In the genomic region with DNA sequence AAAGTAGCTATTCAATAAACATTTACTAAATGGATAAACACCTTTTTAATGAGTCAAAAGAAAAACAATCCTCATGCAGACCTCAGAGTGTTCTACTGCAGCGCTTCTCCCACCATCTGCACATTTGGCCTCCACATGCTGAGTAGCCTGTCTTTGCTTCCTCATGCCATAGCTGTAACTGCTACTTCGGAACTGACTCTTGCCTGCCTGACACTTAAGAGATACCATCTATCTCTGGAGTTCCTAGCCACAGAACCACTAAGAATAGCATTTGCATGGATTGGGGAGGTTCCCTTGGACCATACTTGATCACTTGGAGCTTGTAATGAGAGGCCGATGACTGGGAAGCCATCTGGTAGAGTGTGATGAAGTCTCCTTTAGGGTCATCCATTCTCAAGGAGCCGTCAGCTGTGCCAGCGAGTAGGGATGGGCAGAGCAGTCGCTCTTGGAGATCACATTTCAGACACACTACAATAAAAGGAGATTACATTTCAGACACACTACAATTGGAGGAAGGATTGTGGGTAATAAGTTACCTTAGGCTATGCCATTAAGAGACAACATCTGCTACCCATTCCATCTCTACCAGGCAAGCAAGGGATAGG, we compare ENCODE assay signal across 1 cellular context.
TF ChIP-seq lines count a peak whose summit lies in the region.

No MANE protein-coding gene starts in this region.

TF ChIP-seq in WTC11, 78 proteins besides CTCF, POLR2A, EP300 and RAD21 (continued from another document):
- TF ChIP-seq, protein P1, sequence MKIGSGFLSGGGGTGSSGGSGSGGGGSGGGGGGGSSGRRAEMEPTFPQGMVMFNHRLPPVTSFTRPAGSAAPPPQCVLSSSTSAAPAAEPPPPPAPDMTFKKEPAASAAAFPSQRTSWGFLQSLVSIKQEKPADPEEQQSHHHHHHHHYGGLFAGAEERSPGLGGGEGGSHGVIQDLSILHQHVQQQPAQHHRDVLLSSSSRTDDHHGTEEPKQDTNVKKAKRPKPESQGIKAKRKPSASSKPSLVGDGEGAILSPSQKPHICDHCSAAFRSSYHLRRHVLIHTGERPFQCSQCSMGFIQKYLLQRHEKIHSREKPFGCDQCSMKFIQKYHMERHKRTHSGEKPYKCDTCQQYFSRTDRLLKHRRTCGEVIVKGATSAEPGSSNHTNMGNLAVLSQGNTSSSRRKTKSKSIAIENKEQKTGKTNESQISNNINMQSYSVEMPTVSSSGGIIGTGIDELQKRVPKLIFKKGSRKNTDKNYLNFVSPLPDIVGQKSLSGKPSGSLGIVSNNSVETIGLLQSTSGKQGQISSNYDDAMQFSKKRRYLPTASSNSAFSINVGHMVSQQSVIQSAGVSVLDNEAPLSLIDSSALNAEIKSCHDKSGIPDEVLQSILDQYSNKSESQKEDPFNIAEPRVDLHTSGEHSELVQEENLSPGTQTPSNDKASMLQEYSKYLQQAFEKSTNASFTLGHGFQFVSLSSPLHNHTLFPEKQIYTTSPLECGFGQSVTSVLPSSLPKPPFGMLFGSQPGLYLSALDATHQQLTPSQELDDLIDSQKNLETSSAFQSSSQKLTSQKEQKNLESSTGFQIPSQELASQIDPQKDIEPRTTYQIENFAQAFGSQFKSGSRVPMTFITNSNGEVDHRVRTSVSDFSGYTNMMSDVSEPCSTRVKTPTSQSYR (CRISPR knock-in tag; IDR thresholded peaks at IDR 0.05): no peak
- TF ChIP-seq OVOL2 (CRISPR knock-in tag; IDR thresholded peaks at IDR 0.05; ENCODE audit: borderline replicate concordance) (no peak), JAZF1 (CRISPR knock-in tag; IDR thresholded peaks at IDR 0.05) (no peak), FOXJ3 (CRISPR knock-in tag; IDR thresholded peaks at IDR 0.05; ENCODE audit: borderline replicate concordance) (no peak), FOXK1 (CRISPR knock-in tag; IDR thresholded peaks at IDR 0.05) (no peak)
- TF ChIP-seq, protein P2, sequence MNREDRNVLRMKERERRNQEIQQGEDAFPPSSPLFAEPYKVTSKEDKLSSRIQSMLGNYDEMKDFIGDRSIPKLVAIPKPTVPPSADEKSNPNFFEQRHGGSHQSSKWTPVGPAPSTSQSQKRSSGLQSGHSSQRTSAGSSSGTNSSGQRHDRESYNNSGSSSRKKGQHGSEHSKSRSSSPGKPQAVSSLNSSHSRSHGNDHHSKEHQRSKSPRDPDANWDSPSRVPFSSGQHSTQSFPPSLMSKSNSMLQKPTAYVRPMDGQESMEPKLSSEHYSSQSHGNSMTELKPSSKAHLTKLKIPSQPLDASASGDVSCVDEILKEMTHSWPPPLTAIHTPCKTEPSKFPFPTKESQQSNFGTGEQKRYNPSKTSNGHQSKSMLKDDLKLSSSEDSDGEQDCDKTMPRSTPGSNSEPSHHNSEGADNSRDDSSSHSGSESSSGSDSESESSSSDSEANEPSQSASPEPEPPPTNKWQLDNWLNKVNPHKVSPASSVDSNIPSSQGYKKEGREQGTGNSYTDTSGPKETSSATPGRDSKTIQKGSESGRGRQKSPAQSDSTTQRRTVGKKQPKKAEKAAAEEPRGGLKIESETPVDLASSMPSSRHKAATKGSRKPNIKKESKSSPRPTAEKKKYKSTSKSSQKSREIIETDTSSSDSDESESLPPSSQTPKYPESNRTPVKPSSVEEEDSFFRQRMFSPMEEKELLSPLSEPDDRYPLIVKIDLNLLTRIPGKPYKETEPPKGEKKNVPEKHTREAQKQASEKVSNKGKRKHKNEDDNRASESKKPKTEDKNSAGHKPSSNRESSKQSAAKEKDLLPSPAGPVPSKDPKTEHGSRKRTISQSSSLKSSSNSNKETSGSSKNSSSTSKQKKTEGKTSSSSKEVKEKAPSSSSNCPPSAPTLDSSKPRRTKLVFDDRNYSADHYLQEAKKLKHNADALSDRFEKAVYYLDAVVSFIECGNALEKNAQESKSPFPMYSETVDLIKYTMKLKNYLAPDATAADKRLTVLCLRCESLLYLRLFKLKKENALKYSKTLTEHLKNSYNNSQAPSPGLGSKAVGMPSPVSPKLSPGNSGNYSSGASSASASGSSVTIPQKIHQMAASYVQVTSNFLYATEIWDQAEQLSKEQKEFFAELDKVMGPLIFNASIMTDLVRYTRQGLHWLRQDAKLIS (CRISPR knock-in tag; IDR thresholded peaks at IDR 0.05; ENCODE audit: borderline replicate concordance): no peak
